Comparison of ENCODE assay signal across 14 cellular contexts in genomic region chr18:58140366-58141325, GRCh38.
DNase-seq lines count a peak whose midpoint lies in the region; ATAC-seq, FAIRE-seq and TF ChIP-seq lines count a peak whose summit lies in the region.
"Had no signal": no experiment of that assay in that cellular context is flagged by ENCODE, and none has a peak within 500 bp of the region (broad histone marks: within the 10 kb centered on the region; RNA-seq: fewer than 3 reads in every experiment).

No MANE protein-coding gene starts in this region.

- peak; percentile 3 for TF ChIP-seq CTCF in RWPE2 (IDR thresholded peaks at IDR 0.05; ENCODE audit: poor library complexity, severe bottlenecking)
- TF ChIP-seq CTCF in kidney (IDR thresholded peaks at IDR 0.05; ENCODE audit: borderline replicate concordance, extremely low read depth, insufficient read depth) = peak; percentile 16
- no peak for TF ChIP-seq CTCF in D721Med (IDR thresholded peaks at IDR 0.05; ENCODE audit: insufficient read depth, missing control alignments)

- intact Hi-C loops in kidney (cut with DNase I) = no loop called here

- no peak for TF ChIP-seq POLR2A in H54 (IDR thresholded peaks at IDR 0.05; ENCODE audit: low read depth, low read length)

- no peaks in the 10 kb centered on the region for H3K27me3 ChIP-seq in RWPE2 (ENCODE audit: insufficient read depth, poor library complexity, severe bottlenecking)
- no peaks in the 10 kb centered on the region for H3K27me3 ChIP-seq in subcutaneous abdominal adipose tissue (ENCODE audit: control insufficient read depth in 5 of 5, insufficient read depth in 4 of 5, low read length in 5 of 5)
- H3K27me3 ChIP-seq: foreskin keratinocyte had no signal

- H3K27ac ChIP-seq in RWPE2 (ENCODE audit: poor library complexity, severe bottlenecking) (no peak overlapping the region), kidney (ENCODE audit: low read depth in 2 of 2, low read length in 2 of 2) (no peak overlapping the region), subcutaneous abdominal adipose tissue (ENCODE audit: low read depth, low read length) (peak overlapping the region; percentile 69)
- H3K27ac ChIP-seq: foreskin keratinocyte had no signal

- H3K9ac ChIP-seq in kidney (ENCODE audit: low read length in 2 of 2) (peak overlapping the region in 1 of 2 donors; percentile 10), subcutaneous abdominal adipose tissue (ENCODE audit: low read length in 5 of 5) (peak overlapping the region in 1 of 5 donors; percentile 35)

- no peak for FAIRE-seq in kidney (lab: Jason Lieb, UNC)
- FAIRE-seq in D721Med (lab: Jason Lieb, UNC) = no peak
- FAIRE-seq in H54 (lab: Jason Lieb, UNC) = no peak
- FAIRE-seq: A204.1 had no signal

- H3K4me1 ChIP-seq in RWPE2 (ENCODE audit: insufficient read depth, poor library complexity, severe bottlenecking) = peaks cover 4% of the 10 kb centered on the region
- peaks cover 10 to 11% of the 10 kb centered on the region in 2 donors for H3K4me1 ChIP-seq in kidney (ENCODE audit: control insufficient read depth in 1 of 2, insufficient read depth in 1 of 2, low read depth in 1 of 2, low read length in 2 of 2)
- peaks cover 0 to 47% (median 27%) of the 10 kb centered on the region in 5 donors for H3K4me1 ChIP-seq in subcutaneous abdominal adipose tissue (ENCODE audit: control insufficient read depth in 5 of 5, insufficient read depth in 5 of 5, low read length in 5 of 5)
- H3K4me1 ChIP-seq: foreskin keratinocyte had no signal

- no peak for ATAC-seq in RWPE2 (ENCODE audit: low read depth)

- DNase-seq in NCI-H1417 (lab: John Stamatoyannopoulos, UW) = peak; percentile 28 to 85 (median 68)
- DNase-seq in NCI-H1417 treated with DMSO at 0.1 percent for 48 hours (lab: John Stamatoyannopoulos, UW) = no peak
- DNase-seq in RWPE2 (ENCODE audit: low spot score) = no peak
- no peak for DNase-seq in kidney
- no peak for DNase-seq in D721Med (ENCODE audit: insufficient read length, low spot score)
- no peak for DNase-seq in epidermal melanocyte (ENCODE audit: insufficient read length, low spot score)
- DNase-seq in H54 (ENCODE audit: insufficient read length, low spot score) = no peak
- DNase-seq: activated CD4-positive, alpha-beta T cell treated with anti-CD3 and anti-CD28 coated beads, Interleukin-2, amount 50 U/mL, for 48 hours; activated naive CD8-positive, alpha-beta T cell treated with anti-CD3 and anti-CD28 coated beads for 36 hours; dermis blood vessel endothelial cell; foreskin keratinocyte; NCI-H226 had no signal

- H3K36me3 ChIP-seq in RWPE2 (ENCODE audit: low read depth) (no peaks in the 10 kb centered on the region), kidney (ENCODE audit: control insufficient read depth in 1 of 2, insufficient read depth in 2 of 2, low read length in 2 of 2) (no peaks in the 10 kb centered on the region), subcutaneous abdominal adipose tissue (ENCODE audit: control insufficient read depth in 5 of 5, insufficient read depth in 5 of 5, low read length in 5 of 5) (no peaks in the 10 kb centered on the region)

- H3K9me3 ChIP-seq in RWPE2 (ENCODE audit: severe bottlenecking) (no peaks in the 10 kb centered on the region), kidney (ENCODE audit: control insufficient read depth in 1 of 2, low read length in 2 of 2) (no peaks in the 10 kb centered on the region), subcutaneous abdominal adipose tissue (ENCODE audit: control insufficient read depth in 5 of 5, low read length in 5 of 5) (no peaks in the 10 kb centered on the region)

- H3K4me3 ChIP-seq in RWPE2 (ENCODE audit: severe bottlenecking) (no peak overlapping the region), kidney (ENCODE audit: low read length in 2 of 2) (no peak overlapping the region), subcutaneous abdominal adipose tissue (ENCODE audit: low read depth in 1 of 5, low read length in 5 of 5) (no peak overlapping the region)

Comparison
In these comparisons a context has a peak if more than half of its experiments do, and no peak if none do; other contexts are left out.
1. DNase-seq: peak in NCI-H1417 (3 of 3); none in NCI-H1417 treated with DMSO at 0.1 percent for 48 hours (single experiment), RWPE2 (single experiment), kidney (single experiment), D721Med (single experiment), epidermal melanocyte (single experiment) and H54 (single experiment).